ENCODE assay signal across 1 cellular context in genomic region chr16:84749815-84750214, GRCh38.
TF ChIP-seq lines count a peak whose summit lies in the region.

No MANE protein-coding gene starts in this region.

TF ChIP-seq in GM23338, 12 proteins besides CTCF, POLR2A, EP300 and RAD21 (continued from another document):
- TF ChIP-seq ZNF462 (CRISPR knock-in tag; IDR thresholded peaks at IDR 0.05) (no peak), EZH2phosphoT487 (IDR thresholded peaks at IDR 0.05; ENCODE audit: unreplicated experiment) (no peak), POLR2AphosphoS5 (IDR thresholded peaks at IDR 0.05; ENCODE audit: low read depth) (no peak), STAT1 (IDR thresholded peaks at IDR 0.05; ENCODE audit: unreplicated experiment) (no peak), ETS1 (IDR thresholded peaks at IDR 0.05) (no peak), REST (IDR thresholded peaks at IDR 0.05; ENCODE audit: unreplicated experiment) (no peak), ZNF331 (CRISPR knock-in tag; IDR thresholded peaks at IDR 0.05; ENCODE audit: low read depth) (no peak)
